Comparison of ENCODE assay signal across 9 cellular contexts in the genomic region with DNA sequence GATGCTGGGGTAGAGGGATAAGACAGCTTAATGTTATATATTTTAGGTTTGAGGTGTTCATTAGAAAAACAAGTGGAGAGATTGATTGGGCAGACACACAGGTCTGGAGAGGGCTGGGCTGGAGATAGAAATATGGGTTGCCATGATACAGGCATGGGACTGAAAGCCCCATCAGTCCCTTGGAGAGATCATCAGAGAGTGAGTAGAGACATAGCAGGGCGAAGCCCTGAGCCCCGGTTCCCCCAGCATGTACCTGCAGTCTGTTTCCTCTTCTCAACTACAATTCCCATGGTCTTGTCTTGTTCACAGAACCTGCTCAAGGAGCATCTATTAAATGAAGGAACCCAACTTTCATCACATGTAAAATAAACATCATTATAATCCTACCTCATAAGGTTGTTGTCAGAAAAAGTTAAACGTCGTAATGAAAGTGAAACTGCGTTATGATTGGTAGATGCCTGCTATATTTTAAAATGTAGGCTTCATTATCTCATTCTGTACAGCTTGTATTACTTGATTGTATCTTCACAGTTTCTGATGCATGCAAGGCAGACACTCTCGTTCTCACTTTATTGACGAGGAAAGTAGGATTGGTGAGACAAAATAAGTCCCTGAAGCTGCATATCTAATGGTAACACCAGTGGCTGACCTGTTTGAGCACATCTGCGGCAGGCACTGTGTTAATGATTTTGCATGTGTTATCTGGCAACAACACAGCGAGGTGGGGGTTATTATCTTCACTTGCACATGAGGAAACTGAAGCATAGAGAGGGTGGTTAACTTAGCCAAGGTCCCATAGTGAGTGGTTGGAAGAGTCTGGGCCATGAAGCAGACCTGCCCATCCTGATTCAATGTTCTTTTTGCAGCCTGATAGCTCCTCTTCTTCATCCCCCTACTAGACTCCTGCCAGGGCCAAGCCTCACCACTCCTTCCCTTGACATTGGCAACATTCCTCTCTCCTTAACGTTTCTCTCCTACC.
DNase-seq lines count a peak whose midpoint lies in the region; ATAC-seq and TF ChIP-seq lines count a peak whose summit lies in the region.
"Had no signal": no experiment of that assay in that cellular context is flagged by ENCODE, and none has a peak within 500 bp of the region (broad histone marks: within the 10 kb centered on the region; RNA-seq: fewer than 3 reads in every experiment).

No MANE protein-coding gene starts in this region.

- H2BK5ac ChIP-seq in mesenchymal stem cell (ENCODE audit: low read depth, low read length, poor library complexity, severe bottlenecking) = no peak overlapping the region

- peaks cover 3% of the 10 kb centered on the region for H3K27me3 Mint-ChIP-seq in CD4-positive, CD25-positive, alpha-beta regulatory T cell
- H3K27me3 Mint-ChIP-seq in activated T-cell treated with anti-CD3 and anti-CD28 coated beads, Interleukin-2, amount 50 U/mL, for 72 hours (ENCODE audit: low read depth) = no peaks in the 10 kb centered on the region
- H3K27me3 Mint-ChIP-seq in endothelial cell (ENCODE audit: unreplicated experiment) = peaks cover 11% of the 10 kb centered on the region

- peak in 2 of 3 donors; percentile 57 to 74 for DNase-seq in CD4-positive, CD25-positive, alpha-beta regulatory T cell
- peak; percentile 32 for DNase-seq in GM20000 (ENCODE audit: low spot score)
- DNase-seq in activated T-cell treated with anti-CD3 and anti-CD28 coated beads, Interleukin-2, amount 50 U/mL, for 72 hours = peak in 1 of 2 donors; percentile 32
- DNase-seq in mesenchymal stem cell = no peak
- DNase-seq in endothelial cell (ENCODE audit: low spot score) = no peak
- no peak for DNase-seq in tibial artery
- DNase-seq: COR-L47 had no signal

- H4K8ac ChIP-seq in mesenchymal stem cell (ENCODE audit: low read length) = peak overlapping the region; percentile 19

- no peak overlapping the region for H2AFZ ChIP-seq in mesenchymal stem cell (ENCODE audit: low read depth, low read length)

- no peak overlapping the region for H2BK15ac ChIP-seq in mesenchymal stem cell (ENCODE audit: low read depth, poor library complexity, severe bottlenecking)

- peak overlapping the region; percentile 23 for H4K91ac ChIP-seq in mesenchymal stem cell (ENCODE audit: low read length)

- no peak overlapping the region for H3K23ac ChIP-seq in mesenchymal stem cell (ENCODE audit: low read length in 2 of 2)

- H3K27ac ChIP-seq in CD4-positive, CD25-positive, alpha-beta regulatory T cell (ENCODE audit: insufficient read depth, low read length, poor library complexity, severe bottlenecking) = peak overlapping the region; percentile 86
- H3K27ac ChIP-seq in mesenchymal stem cell (ENCODE audit: low read length, poor library complexity, severe bottlenecking) = no peak overlapping the region
- no peak overlapping the region for H3K27ac ChIP-seq in tibial artery

- no peak overlapping the region for H3K4me2 ChIP-seq in mesenchymal stem cell (ENCODE audit: low read length, poor library complexity, severe bottlenecking)

- H3K79me1 ChIP-seq in mesenchymal stem cell (replicated peaks; ENCODE audit: low read length, poor library complexity, severe bottlenecking) = no peaks in the 10 kb centered on the region

- H3K4ac ChIP-seq in mesenchymal stem cell (ENCODE audit: low read depth in 1 of 2, low read length in 2 of 2) = no peak overlapping the region

- H2BK120ac ChIP-seq in mesenchymal stem cell (ENCODE audit: low read depth, low read length) = no peak overlapping the region

- no peaks in the 10 kb centered on the region for H3K36me3 ChIP-seq in CD4-positive, CD25-positive, alpha-beta regulatory T cell (ENCODE audit: control insufficient read depth, insufficient read depth, low read length)
- no peaks in the 10 kb centered on the region for H3K36me3 ChIP-seq in mesenchymal stem cell (ENCODE audit: control insufficient read depth in 1 of 2, insufficient read depth in 2 of 2, low read depth in 1 of 2, low read length in 2 of 2)
- H3K36me3 ChIP-seq in tibial artery = no peaks in the 10 kb centered on the region

- H3K18ac ChIP-seq in mesenchymal stem cell (ENCODE audit: low read depth in 1 of 2, low read length in 2 of 2) = peak overlapping the region; percentile 4 to 38

- no peaks in the 10 kb centered on the region for H3K27me3 ChIP-seq in CD4-positive, CD25-positive, alpha-beta regulatory T cell (ENCODE audit: control insufficient read depth, insufficient read depth, low read length)
- H3K27me3 ChIP-seq in mesenchymal stem cell (ENCODE audit: control insufficient read depth in 1 of 2, insufficient read depth in 1 of 2, low read length in 2 of 2) = no peaks in the 10 kb centered on the region
- no peaks in the 10 kb centered on the region for H3K27me3 ChIP-seq in tibial artery

- H3K9me3 Mint-ChIP-seq in CD4-positive, CD25-positive, alpha-beta regulatory T cell = no peaks in the 10 kb centered on the region
- no peaks in the 10 kb centered on the region for H3K9me3 Mint-ChIP-seq in activated T-cell treated with anti-CD3 and anti-CD28 coated beads, Interleukin-2, amount 50 U/mL, for 72 hours
- no peaks in the 10 kb centered on the region for H3K9me3 Mint-ChIP-seq in endothelial cell (ENCODE audit: unreplicated experiment)

- peaks cover 7% of the 10 kb centered on the region for H3K36me3 Mint-ChIP-seq in CD4-positive, CD25-positive, alpha-beta regulatory T cell
- H3K36me3 Mint-ChIP-seq in activated T-cell treated with anti-CD3 and anti-CD28 coated beads, Interleukin-2, amount 50 U/mL, for 72 hours (ENCODE audit: insufficient read depth in 2 of 2) = no peaks in the 10 kb centered on the region
- H3K36me3 Mint-ChIP-seq in endothelial cell (ENCODE audit: low read depth, unreplicated experiment) = no peaks in the 10 kb centered on the region

- H3K9me3 ChIP-seq in CD4-positive, CD25-positive, alpha-beta regulatory T cell (ENCODE audit: control insufficient read depth in 2 of 2, low read length in 2 of 2) = no peaks in the 10 kb centered on the region
- H3K9me3 ChIP-seq in mesenchymal stem cell (ENCODE audit: control insufficient read depth, low read length) (no peaks in the 10 kb centered on the region), tibial artery (no peaks in the 10 kb centered on the region)

- 82% methylated on average over 9 of the region's 10 CpGs for WGBS in mesenchymal stem cell

- peak overlapping the region in 1 of 2 experiments; percentile 6 for H2BK12ac ChIP-seq in mesenchymal stem cell (ENCODE audit: low read length in 2 of 2)

- intact Hi-C loops in tibial artery (cut with DNase I; ENCODE audit: low total_unique reads) = loop anchor here (5.0 kb wide), 2 partner anchors 86 to 181 kb away; a partner anchor contains a TSS

- H3K4me1 ChIP-seq in CD4-positive, CD25-positive, alpha-beta regulatory T cell (ENCODE audit: control insufficient read depth, insufficient read depth, low read length, poor library complexity, severe bottlenecking) = peaks cover 47% of the 10 kb centered on the region
- H3K4me1 ChIP-seq in mesenchymal stem cell (ENCODE audit: control insufficient read depth, insufficient read depth, low read depth, low read length) (peaks cover 19% of the 10 kb centered on the region), tibial artery (peaks cover 0 to 70% (median 36%) of the 10 kb centered on the region in 4 donors)

- peaks cover 36 to 66% (median 48%) of the 10 kb centered on the region in 4 donors for H3K4me1 Mint-ChIP-seq in CD4-positive, CD25-positive, alpha-beta regulatory T cell
- H3K4me1 Mint-ChIP-seq in activated T-cell treated with anti-CD3 and anti-CD28 coated beads, Interleukin-2, amount 50 U/mL, for 72 hours (ENCODE audit: low read depth) = peaks cover 50% of the 10 kb centered on the region
- peaks cover 21% of the 10 kb centered on the region for H3K4me1 Mint-ChIP-seq in endothelial cell (ENCODE audit: unreplicated experiment)

- peak overlapping the region; percentile 34 for H3K9ac ChIP-seq in mesenchymal stem cell (ENCODE audit: low read length)

- peak overlapping the region in 1 of 2 experiments; percentile 36 for H3K14ac ChIP-seq in mesenchymal stem cell (ENCODE audit: low read length in 2 of 2)

- peak overlapping the region; percentile 91 to 96 (median 94) for H3K4me3 Mint-ChIP-seq in CD4-positive, CD25-positive, alpha-beta regulatory T cell
- peak overlapping the region; percentile 79 to 93 for H3K4me3 Mint-ChIP-seq in activated T-cell treated with anti-CD3 and anti-CD28 coated beads, Interleukin-2, amount 50 U/mL, for 72 hours
- no peak overlapping the region for H3K4me3 Mint-ChIP-seq in endothelial cell (ENCODE audit: unreplicated experiment)

- peak; percentile 7 to 18 for ATAC-seq in CD4-positive, CD25-positive, alpha-beta regulatory T cell (ENCODE audit: low read depth in 2 of 2)
- peak; percentile 14 to 35 for ATAC-seq in activated T-cell treated with anti-CD3 and anti-CD28 coated beads, Interleukin-2, amount 50 U/mL, for 72 hours (replicated peaks in 1 of 2)
- ATAC-seq in GM18520 (IDR thresholded peaks at IDR 0.05; ENCODE audit: unreplicated experiment) (no peak), GM21526 (IDR thresholded peaks at IDR 0.05; ENCODE audit: low FRiP score, unreplicated experiment) (no peak)

- peak overlapping the region; percentile 96 to 99 (median 98) for H3K27ac Mint-ChIP-seq in CD4-positive, CD25-positive, alpha-beta regulatory T cell
- peak overlapping the region; percentile 95 for H3K27ac Mint-ChIP-seq in activated T-cell treated with anti-CD3 and anti-CD28 coated beads, Interleukin-2, amount 50 U/mL, for 72 hours
- no peak overlapping the region for H3K27ac Mint-ChIP-seq in endothelial cell (ENCODE audit: unreplicated experiment)

- H3K4me3 ChIP-seq in CD4-positive, CD25-positive, alpha-beta regulatory T cell (ENCODE audit: low read depth, low read length) = peak overlapping the region; percentile 90
- H3K4me3 ChIP-seq in mesenchymal stem cell (ENCODE audit: insufficient read depth in 1 of 2, low read depth in 1 of 2, low read length in 2 of 2) (peak overlapping the region in 1 of 2 experiments; percentile 36), tibial artery (peak overlapping the region in 1 of 2 donors; percentile 5)

- TF ChIP-seq CTCF in GM20000 (IDR thresholded peaks at IDR 0.05; ENCODE audit: extremely low read depth, missing control alignments) (no peak), endothelial cell (IDR thresholded peaks at IDR 0.05; ENCODE audit: unreplicated experiment) (no peak), tibial artery (IDR thresholded peaks at IDR 0.05) (no peak)

- no peak overlapping the region for H2AK5ac ChIP-seq in mesenchymal stem cell (ENCODE audit: low read length, severe bottlenecking)

Comparison
In these comparisons a context has a peak if more than half of its experiments do, and no peak if none do; other contexts are left out.
1. ATAC-seq: peak in CD4-positive, CD25-positive, alpha-beta regulatory T cell (2 of 2) and activated T-cell treated with anti-CD3 and anti-CD28 coated beads, Interleukin-2, amount 50 U/mL, for 72 hours (2 of 2); none in GM18520 (single experiment) and GM21526 (single experiment).
2. DNase-seq: peak in CD4-positive, CD25-positive, alpha-beta regulatory T cell (2 of 3) and GM20000 (single experiment); none in mesenchymal stem cell (single experiment), endothelial cell (single experiment) and tibial artery (0 of 2).